In the genomic region with DNA sequence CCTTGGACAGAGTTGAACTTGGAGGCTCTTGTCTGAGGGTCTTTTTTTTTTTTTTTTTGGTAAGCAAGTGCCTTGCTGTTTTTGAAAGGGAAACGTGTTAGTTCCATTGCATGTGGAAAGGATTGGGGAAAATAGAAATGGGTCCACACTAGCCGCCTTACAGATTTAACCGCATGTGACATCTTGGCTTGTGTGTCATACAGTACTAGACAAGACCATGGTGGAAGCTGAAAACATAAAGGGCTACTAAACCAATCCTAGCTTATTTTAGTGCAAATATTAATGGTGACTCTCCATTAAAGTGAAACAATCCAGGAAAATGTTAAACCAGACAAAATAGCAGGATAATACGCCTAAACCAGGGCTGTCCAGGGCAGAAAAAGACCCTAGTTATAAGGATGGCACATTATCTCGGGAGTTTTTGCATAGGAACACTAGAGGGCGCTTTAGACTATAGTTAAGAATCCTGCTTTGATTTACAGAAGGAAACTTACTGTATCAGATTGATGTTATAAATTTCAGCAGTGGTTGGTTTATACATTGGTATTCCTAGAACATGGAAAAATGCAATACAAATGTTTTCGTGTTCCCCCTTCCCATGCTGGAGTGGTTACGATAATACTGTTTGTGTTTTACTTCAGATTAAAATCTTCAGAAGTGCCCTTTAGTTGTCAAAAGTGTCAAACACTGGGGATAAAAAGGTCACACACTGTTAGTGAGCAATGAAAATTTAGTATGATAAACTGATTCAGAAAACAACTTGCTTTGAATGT, we compare ENCODE assay signal across 8 cellular contexts. TPM values are rescaled to one million over a fixed set of nuclear protein-coding genes. Genes with fewer than 3 reads are reported as not detected.
DNase-seq lines count a peak whose midpoint lies in the region; ATAC-seq and TF ChIP-seq lines count a peak whose summit lies in the region.

No MANE protein-coding gene starts in this region.

- POLR2A ChIA-PET in OCI-LY7 (lab: Charles Lee), result interaction anchor here (0.5 to 2.6 kb wide), 22 partner anchors 9 to 756 kb away, joined by 3 to 17 read pairs (median 5); a partner anchor contains a TSS

- H3K9me2 ChIP-seq in OCI-LY7 (ENCODE audit: insufficient read depth, low read length), result no peaks in the 10 kb centered on the region

- DNase-seq in CMK (ENCODE audit: low read depth) (peak; percentile 7), KBM-7 (peak; percentile 57), OCI-LY7 (ENCODE audit: low spot score) (peak; percentile 90), colonic mucosa (no peak), UCSD-AML1 (lab: John Stamatoyannopoulos, UW; ENCODE audit: unreplicated experiment) (no peak)

- TF ChIP-seq CTCF in OCI-LY7 (conservative IDR thresholded peaks at IDR 0.05; ENCODE audit: low read length) (peak; percentile 98), colonic mucosa (IDR thresholded peaks at IDR 0.05) (peak; percentile 59), liver (IDR thresholded peaks at IDR 0.05; ENCODE audit: low read depth, low read length, missing input control) (peak; percentile 73)

- 26% methylated on average over 8 of the region's 8 CpGs for WGBS in liver

- H3K9me3 ChIP-seq in OCI-LY7 (ENCODE audit: low read length), result no peaks in the 10 kb centered on the region
- no peaks in the 10 kb centered on the region for H3K9me3 ChIP-seq in colonic mucosa
- no peaks in the 10 kb centered on the region for H3K9me3 ChIP-seq in liver (ENCODE audit: control insufficient read depth in 4 of 4, low read length in 3 of 4)

- peak overlapping the region; percentile 43 for H3K27ac ChIP-seq in OCI-LY7 (ENCODE audit: low read depth, low read length, poor library complexity, severe bottlenecking)
- no peak overlapping the region for H3K27ac ChIP-seq in colonic mucosa
- H3K27ac ChIP-seq in liver (ENCODE audit: low read depth in 1 of 2, low read length in 2 of 2), result no peak overlapping the region

- peaks cover 8% of the 10 kb centered on the region; the same call in 1 of the 2 replicates for H3K79me2 ChIP-seq in OCI-LY7 (ENCODE audit: insufficient read depth, low read depth, low read length)

- no peaks in the 10 kb centered on the region for H3K36me3 ChIP-seq in OCI-LY7 (ENCODE audit: insufficient read depth, low read length)
- no peaks in the 10 kb centered on the region for H3K36me3 ChIP-seq in colonic mucosa
- no peaks in the 10 kb centered on the region for H3K36me3 ChIP-seq in liver (ENCODE audit: control insufficient read depth in 4 of 4, insufficient read depth in 3 of 4, low read depth in 1 of 4, low read length in 3 of 4)

- peak overlapping the region; percentile 93 for H2AFZ ChIP-seq in OCI-LY7 (ENCODE audit: low read length)

- no peak overlapping the region for H3K9ac ChIP-seq in colonic mucosa (ENCODE audit: low read depth in 2 of 2, low read length in 2 of 2)
- no peak overlapping the region for H3K9ac ChIP-seq in liver (ENCODE audit: low read depth in 1 of 2, low read length in 2 of 2)

- ATAC-seq in GM19035 (IDR thresholded peaks at IDR 0.05; ENCODE audit: unreplicated experiment) (peak; percentile 66), HG02642 (IDR thresholded peaks at IDR 0.05; ENCODE audit: poor library complexity, unreplicated experiment) (no peak)

- CTCF ChIA-PET in OCI-LY7 (lab: Charles Lee; ENCODE audit: unreplicated experiment), result interaction anchor here (0.5 to 2.4 kb wide), 7 partner anchors 36 to 1214 kb away, joined by 3 to 35 read pairs (median 3); no protein-coding TSS in a partner anchor

- in situ Hi-C loops in KBM-7 (cut with MboI; ENCODE audit: low pct_unique_long_range_greater_than_20kb, low sequenced_read_pairs), result no loop called here

- H3K4me2 ChIP-seq in OCI-LY7 (ENCODE audit: low read length), result peak overlapping the region; percentile 62

- peak overlapping the region; percentile 38 for H3K4me3 ChIP-seq in OCI-LY7 (ENCODE audit: low read depth, low read length, poor library complexity, severe bottlenecking)
- H3K4me3 ChIP-seq in colonic mucosa, result no peak overlapping the region
- no peak overlapping the region for H3K4me3 ChIP-seq in liver (ENCODE audit: low read depth in 1 of 3, low read length in 3 of 3)

- TF ChIP-seq RAD21 in liver (IDR thresholded peaks at IDR 0.05), result peak; percentile 91 to 95

- H3K27me3 ChIP-seq in colonic mucosa (no peaks in the 10 kb centered on the region), liver (ENCODE audit: control insufficient read depth in 4 of 4, insufficient read depth in 4 of 4, low read length in 3 of 4) (no peaks in the 10 kb centered on the region)

- no peaks in the 10 kb centered on the region for H4K20me1 ChIP-seq in OCI-LY7 (ENCODE audit: insufficient read depth, low read length)

- BruUV-seq in OCI-LY7 (replicated peaks; lab: Mats Ljungman, UMichigan), result no TSS peak

- intact Hi-C loops in OCI-LY7 (cut with micrococcal nuclease; ENCODE audit: unreplicated experiment), result loop anchor here (1.0 to 10.0 kb wide), 6 partner anchors 60 to 501 kb away; a partner anchor contains a TSS
- intact Hi-C loops in colonic mucosa (cut with DNase I), result loop anchor here (2.0 kb wide), 1 partner anchor 181 kb away; no protein-coding TSS in a partner anchor

- peaks cover 66% of the 10 kb centered on the region for H3K4me1 ChIP-seq in OCI-LY7 (ENCODE audit: insufficient read depth, low read length, poor library complexity, severe bottlenecking)
- no peaks in the 10 kb centered on the region for H3K4me1 ChIP-seq in colonic mucosa
- H3K4me1 ChIP-seq in liver (ENCODE audit: control insufficient read depth in 4 of 4, insufficient read depth in 4 of 4, low read length in 3 of 4), result peaks cover 0 to 16% (median 9%) of the 10 kb centered on the region in 4 donors

TF ChIP-seq in liver, 16 proteins besides CTCF, POLR2A, EP300 and RAD21:
- TF ChIP-seq EGR1 (IDR thresholded peaks at IDR 0.05; ENCODE audit: low read depth in 2 of 2) (no peak), YY1 (IDR thresholded peaks at IDR 0.05) (no peak), FOXA1 (IDR thresholded peaks at IDR 0.05) (no peak), JUND (IDR thresholded peaks at IDR 0.05) (no peak), HNF4A (conservative IDR thresholded peaks at IDR 0.05) (no peak), TAF1 (conservative IDR thresholded peaks at IDR 0.05) (no peak), SP1 (IDR thresholded peaks at IDR 0.05) (no peak), RXRA (IDR thresholded peaks at IDR 0.05) (no peak), FOXA2 (IDR thresholded peaks at IDR 0.05) (no peak), NR2F2 (IDR thresholded peaks at IDR 0.05) (no peak), HNF4G (IDR thresholded peaks at IDR 0.05) (no peak), GABPA (IDR thresholded peaks at IDR 0.05 in 1 of 2, conservative IDR thresholded peaks at IDR 0.05 in 1 of 2) (no peak)
- TF ChIP-seq, protein P1, sequence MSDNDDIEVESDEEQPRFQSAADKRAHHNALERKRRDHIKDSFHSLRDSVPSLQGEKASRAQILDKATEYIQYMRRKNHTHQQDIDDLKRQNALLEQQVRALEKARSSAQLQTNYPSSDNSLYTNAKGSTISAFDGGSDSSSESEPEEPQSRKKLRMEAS (IDR thresholded peaks at IDR 0.05), result no peak
- TF ChIP-seq, protein P2, sequence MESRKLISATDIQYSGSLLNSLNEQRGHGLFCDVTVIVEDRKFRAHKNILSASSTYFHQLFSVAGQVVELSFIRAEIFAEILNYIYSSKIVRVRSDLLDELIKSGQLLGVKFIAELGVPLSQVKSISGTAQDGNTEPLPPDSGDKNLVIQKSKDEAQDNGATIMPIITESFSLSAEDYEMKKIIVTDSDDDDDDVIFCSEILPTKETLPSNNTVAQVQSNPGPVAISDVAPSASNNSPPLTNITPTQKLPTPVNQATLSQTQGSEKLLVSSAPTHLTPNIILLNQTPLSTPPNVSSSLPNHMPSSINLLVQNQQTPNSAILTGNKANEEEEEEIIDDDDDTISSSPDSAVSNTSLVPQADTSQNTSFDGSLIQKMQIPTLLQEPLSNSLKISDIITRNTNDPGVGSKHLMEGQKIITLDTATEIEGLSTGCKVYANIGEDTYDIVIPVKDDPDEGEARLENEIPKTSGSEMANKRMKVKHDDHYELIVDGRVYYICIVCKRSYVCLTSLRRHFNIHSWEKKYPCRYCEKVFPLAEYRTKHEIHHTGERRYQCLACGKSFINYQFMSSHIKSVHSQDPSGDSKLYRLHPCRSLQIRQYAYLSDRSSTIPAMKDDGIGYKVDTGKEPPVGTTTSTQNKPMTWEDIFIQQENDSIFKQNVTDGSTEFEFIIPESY (IDR thresholded peaks at IDR 0.05), result no peak
- TF ChIP-seq, protein P3, sequence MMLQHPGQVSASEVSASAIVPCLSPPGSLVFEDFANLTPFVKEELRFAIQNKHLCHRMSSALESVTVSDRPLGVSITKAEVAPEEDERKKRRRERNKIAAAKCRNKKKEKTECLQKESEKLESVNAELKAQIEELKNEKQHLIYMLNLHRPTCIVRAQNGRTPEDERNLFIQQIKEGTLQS (IDR thresholded peaks at IDR 0.05), result no peak
- TF ChIP-seq, protein P4, sequence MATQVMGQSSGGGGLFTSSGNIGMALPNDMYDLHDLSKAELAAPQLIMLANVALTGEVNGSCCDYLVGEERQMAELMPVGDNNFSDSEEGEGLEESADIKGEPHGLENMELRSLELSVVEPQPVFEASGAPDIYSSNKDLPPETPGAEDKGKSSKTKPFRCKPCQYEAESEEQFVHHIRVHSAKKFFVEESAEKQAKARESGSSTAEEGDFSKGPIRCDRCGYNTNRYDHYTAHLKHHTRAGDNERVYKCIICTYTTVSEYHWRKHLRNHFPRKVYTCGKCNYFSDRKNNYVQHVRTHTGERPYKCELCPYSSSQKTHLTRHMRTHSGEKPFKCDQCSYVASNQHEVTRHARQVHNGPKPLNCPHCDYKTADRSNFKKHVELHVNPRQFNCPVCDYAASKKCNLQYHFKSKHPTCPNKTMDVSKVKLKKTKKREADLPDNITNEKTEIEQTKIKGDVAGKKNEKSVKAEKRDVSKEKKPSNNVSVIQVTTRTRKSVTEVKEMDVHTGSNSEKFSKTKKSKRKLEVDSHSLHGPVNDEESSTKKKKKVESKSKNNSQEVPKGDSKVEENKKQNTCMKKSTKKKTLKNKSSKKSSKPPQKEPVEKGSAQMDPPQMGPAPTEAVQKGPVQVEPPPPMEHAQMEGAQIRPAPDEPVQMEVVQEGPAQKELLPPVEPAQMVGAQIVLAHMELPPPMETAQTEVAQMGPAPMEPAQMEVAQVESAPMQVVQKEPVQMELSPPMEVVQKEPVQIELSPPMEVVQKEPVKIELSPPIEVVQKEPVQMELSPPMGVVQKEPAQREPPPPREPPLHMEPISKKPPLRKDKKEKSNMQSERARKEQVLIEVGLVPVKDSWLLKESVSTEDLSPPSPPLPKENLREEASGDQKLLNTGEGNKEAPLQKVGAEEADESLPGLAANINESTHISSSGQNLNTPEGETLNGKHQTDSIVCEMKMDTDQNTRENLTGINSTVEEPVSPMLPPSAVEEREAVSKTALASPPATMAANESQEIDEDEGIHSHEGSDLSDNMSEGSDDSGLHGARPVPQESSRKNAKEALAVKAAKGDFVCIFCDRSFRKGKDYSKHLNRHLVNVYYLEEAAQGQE (IDR thresholded peaks at IDR 0.05), result no peak
TF ChIP-seq in liver: peak in this region for 0.

RNA-seq across cellular contexts. Expression of a gene that starts 59.8 kb away (rescaled TPM):
- total RNA-seq in OCI-LY7 (2014; rRNA removed; shearing (Covaris generic)), result 235 and 462 TPM in 2 replicates
- total RNA-seq in OCI-LY7 (2022) (267 and 309 TPM in 2 replicates), colonic mucosa (100 to 1,000 TPM; 113 to 145 TPM), liver (10 to 100 TPM; 24.7 to 92.6 TPM)
- polyA plus RNA-seq in liver, result 10 to 100 TPM; 19.7 to 29.0 TPM

Comparison
In these comparisons a context has a peak if more than half of its experiments do, and no peak if none do; other contexts are left out.
1. DNase-seq: peak in CMK (single experiment), KBM-7 (single experiment) and OCI-LY7 (single experiment); none in colonic mucosa (single experiment) and UCSD-AML1 (single experiment).
2. Peak in every context shown above with its lines, with median percentiles within 50 percentile points of each other: CTCF ChIP-seq.